In genomic region chr5:15234366-15234765, GRCh38 we compare ENCODE assay signal across 1 cellular context.
TF ChIP-seq lines count a peak whose summit lies in the region.

No MANE protein-coding gene starts in this region.

TF ChIP-seq in GM23338, 12 proteins besides CTCF, POLR2A, EP300 and RAD21 (continued from another document):
- TF ChIP-seq ZNF462 (CRISPR knock-in tag; IDR thresholded peaks at IDR 0.05), result peak; percentile 94
